Comparison of ENCODE assay signal across 22 cellular contexts in genomic region chr2:105612049-105612448, GRCh38.
DNase-seq lines count a peak whose midpoint lies in the region; ATAC-seq and TF ChIP-seq lines count a peak whose summit lies in the region.
"Had no signal": no experiment of that assay in that cellular context is flagged by ENCODE, and none has a peak within 500 bp of the region (broad histone marks: within the 10 kb centered on the region; RNA-seq: fewer than 3 reads in every experiment).

No MANE protein-coding gene starts in this region.

- peaks cover 37% of the 10 kb centered on the region for H3K4me1 Mint-ChIP-seq in nephron
- H3K4me1 Mint-ChIP-seq in activated T-helper 1 cell treated with anti-CD3 and anti-CD28 coated beads, Interleukin-12 subunit alpha, Interleukin-12 subunit beta, Interleukin-2, Interleukin-4 antibody, amounts not matched to agents 30 ng/mL and 10 ng/mL and 1 ng/mL, durations not matched to agents 14 hours and 24 hours and 36 hours (ENCODE audit: low read depth), result no peaks in the 10 kb centered on the region

- peak overlapping the region; percentile 78 to 90 (median 85) for H3K27ac Mint-ChIP-seq in nephron
- H3K27ac Mint-ChIP-seq in activated T-helper 1 cell treated with anti-CD3 and anti-CD28 coated beads, Interleukin-12 subunit alpha, Interleukin-12 subunit beta, Interleukin-2, Interleukin-4 antibody, amounts not matched to agents 30 ng/mL and 10 ng/mL and 1 ng/mL, durations not matched to agents 14 hours and 24 hours and 36 hours, result no peak overlapping the region
- H3K27ac Mint-ChIP-seq: CD4-positive, alpha-beta T cell had no signal

- peak overlapping the region in 1 of 3 experiments; percentile 25 for H3K4me3 Mint-ChIP-seq in nephron
- no peak overlapping the region for H3K4me3 Mint-ChIP-seq in activated T-helper 1 cell treated with anti-CD3 and anti-CD28 coated beads, Interleukin-12 subunit alpha, Interleukin-12 subunit beta, Interleukin-2, Interleukin-4 antibody, amounts not matched to agents 30 ng/mL and 10 ng/mL and 1 ng/mL, durations not matched to agents 14 hours and 24 hours and 36 hours
- H3K4me3 Mint-ChIP-seq: CD4-positive, alpha-beta T cell had no signal

- ATAC-seq in left colon (peak; percentile 69), GM19397 (IDR thresholded peaks at IDR 0.05; ENCODE audit: unreplicated experiment) (no peak)
- ATAC-seq: GM12878, Right ventricle myocardium inferior had no signal

- peaks cover 12% of the 10 kb centered on the region for H3K27me3 Mint-ChIP-seq in nephron (ENCODE audit: low read depth)
- H3K27me3 Mint-ChIP-seq in activated T-helper 1 cell treated with anti-CD3 and anti-CD28 coated beads, Interleukin-12 subunit alpha, Interleukin-12 subunit beta, Interleukin-2, Interleukin-4 antibody, amounts not matched to agents 30 ng/mL and 10 ng/mL and 1 ng/mL, durations not matched to agents 14 hours and 24 hours and 36 hours (ENCODE audit: insufficient read depth), result no peaks in the 10 kb centered on the region
- H3K27me3 Mint-ChIP-seq: CD4-positive, alpha-beta T cell had no signal

- H3K36me3 Mint-ChIP-seq in nephron (ENCODE audit: low read depth), result no peaks in the 10 kb centered on the region
- H3K36me3 Mint-ChIP-seq in activated T-helper 1 cell treated with anti-CD3 and anti-CD28 coated beads, Interleukin-12 subunit alpha, Interleukin-12 subunit beta, Interleukin-2, Interleukin-4 antibody, amounts not matched to agents 30 ng/mL and 10 ng/mL and 1 ng/mL, durations not matched to agents 14 hours and 24 hours and 36 hours (ENCODE audit: low read depth), result no peaks in the 10 kb centered on the region

- H3K9me3 Mint-ChIP-seq in nephron, result no peaks in the 10 kb centered on the region
- H3K9me3 Mint-ChIP-seq in activated T-helper 1 cell treated with anti-CD3 and anti-CD28 coated beads, Interleukin-12 subunit alpha, Interleukin-12 subunit beta, Interleukin-2, Interleukin-4 antibody, amounts not matched to agents 30 ng/mL and 10 ng/mL and 1 ng/mL, durations not matched to agents 14 hours and 24 hours and 36 hours, result no peaks in the 10 kb centered on the region
- H3K9me3 Mint-ChIP-seq: CD4-positive, alpha-beta T cell had no signal

- intact Hi-C loops in left colon (cut with DNase I, micrococcal nuclease), result no loop called here
- intact Hi-C loops in activated T-helper 1 cell treated with anti-CD3 and anti-CD28 coated beads, Interleukin-12 subunit alpha, Interleukin-12 subunit beta, Interleukin-2, Interleukin-4 antibody, amounts not matched to agents 30 ng/mL and 10 ng/mL and 1 ng/mL, durations not matched to agents 14 hours and 24 hours and 36 hours (cut with micrococcal nuclease), result no loop called here

- TF ChIP-seq CTCF in nephron (IDR thresholded peaks at IDR 0.05; ENCODE audit: unreplicated experiment in 3 of 3), result no peak

- DNase-seq in DMS53 (lab: John Stamatoyannopoulos, UW) (peak; percentile 36), DMS53 treated with DMSO at 0.1 percent for 48 hours (lab: John Stamatoyannopoulos, UW; ENCODE audit: unreplicated experiment) (no peak), left colon (peak in 1 of 2 donors; percentile 12), NCI-H2227 treated with DMSO at 0.1 percent for 48 hours (lab: John Stamatoyannopoulos, UW) (no peak)
- no peak for DNase-seq in effector CD8-positive, alpha-beta T cell (lab: John Stamatoyannopoulos, UW)
- no peak for DNase-seq in activated T-helper 1 cell treated with anti-CD3 and anti-CD28 coated beads, Interleukin-12 subunit alpha, Interleukin-12 subunit beta, Interleukin-2, Interleukin-4 antibody, amounts not matched to agents 30 ng/mL and 10 ng/mL and 1 ng/mL, durations not matched to agents 14 hours and 24 hours and 36 hours (ENCODE audit: low spot score)
- DNase-seq: ACHN; CD4-positive, alpha-beta T cell; COR-L47; DND-41; GOT3; IMR-90; NCI-H1105; NCI-H146; NCI-H2029; NCI-H345; NCI-H524; NCI-H774 had no signal
